ENCODE assay signal across 1 cellular context in the genomic region with DNA sequence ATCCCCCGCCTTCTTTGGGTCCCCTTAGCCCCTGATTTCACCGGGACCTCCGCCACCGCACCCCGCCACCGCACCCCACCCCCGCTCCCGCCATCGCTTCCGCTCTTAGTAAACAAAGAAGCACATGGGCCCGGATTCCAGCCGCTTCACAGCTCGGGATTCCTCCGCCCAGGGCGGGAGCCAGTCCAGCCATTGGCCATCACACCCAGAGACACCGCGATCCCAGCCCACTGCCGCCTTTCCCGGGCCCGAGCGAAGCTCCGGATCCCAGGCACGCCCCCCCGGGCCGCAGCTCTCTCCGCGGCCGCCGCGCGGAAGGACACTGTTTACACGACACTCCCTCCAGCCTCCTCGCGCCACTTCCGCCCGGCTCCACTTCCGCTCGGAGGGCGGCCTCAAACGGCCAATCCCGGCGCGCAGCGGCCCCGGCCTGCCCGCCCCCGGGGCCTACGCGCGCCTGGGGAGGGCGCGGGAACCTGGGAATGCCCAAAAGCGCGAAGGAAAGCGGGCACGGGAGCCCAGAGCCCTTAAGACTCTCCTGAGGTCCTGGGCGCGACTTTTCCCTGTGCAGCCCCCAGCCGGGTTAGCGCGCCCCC.
A peak's percentile ranks its signal among the peaks of the same experiment; 100 is the strongest.
TF ChIP-seq lines count a peak whose summit lies in the region.

No MANE protein-coding gene starts in this region.

TF ChIP-seq in GM12878, 131 proteins besides CTCF, POLR2A, EP300 and RAD21 (continued from another document):
- TF ChIP-seq RFX5 (IDR thresholded peaks at IDR 0.05; ENCODE audit: low read depth, low read length) (no peak), SIN3A (IDR thresholded peaks at IDR 0.05; ENCODE audit: low read depth, low read length) (peak; percentile 99), ZSCAN29 (IDR thresholded peaks at IDR 0.05) (no peak), RAD51 (IDR thresholded peaks at IDR 0.05) (no peak; the same call in 1 of the 2 replicates), ZBTB33 (IDR thresholded peaks at IDR 0.05) (no peak), RUNX3 (IDR thresholded peaks at IDR 0.05; ENCODE audit: low read length) (peak; percentile 80), YY1 (IDR thresholded peaks at IDR 0.05; ENCODE audit: low read depth, low read length) (peak; percentile 71; the same call in 1 of the 2 replicates), CREB1 (IDR thresholded peaks at IDR 0.05; ENCODE audit: low read depth) (peak; percentile 92), RELB (IDR thresholded peaks at IDR 0.05; ENCODE audit: low read depth) (peak; percentile 89; the same call in 1 of the 2 replicates), RCOR1 (conservative IDR thresholded peaks at IDR 0.05; ENCODE audit: low read depth, low read length) (no peak), REST (IDR thresholded peaks at IDR 0.05; ENCODE audit: low read depth, low read length) (no peak), KLF5 (IDR thresholded peaks at IDR 0.05; ENCODE audit: partially characterized antibody) (peak; percentile 92), SPI1 (IDR thresholded peaks at IDR 0.05; ENCODE audit: borderline replicate concordance, insufficient read depth, low read depth, low read length) (peak; percentile 81; the same call in 1 of the 2 replicates), JUND (IDR thresholded peaks at IDR 0.05; ENCODE audit: low read depth, low read length) (no peak), NFXL1 (IDR thresholded peaks at IDR 0.05; ENCODE audit: borderline replicate concordance) (no peak)
- TF ChIP-seq, protein P1, sequence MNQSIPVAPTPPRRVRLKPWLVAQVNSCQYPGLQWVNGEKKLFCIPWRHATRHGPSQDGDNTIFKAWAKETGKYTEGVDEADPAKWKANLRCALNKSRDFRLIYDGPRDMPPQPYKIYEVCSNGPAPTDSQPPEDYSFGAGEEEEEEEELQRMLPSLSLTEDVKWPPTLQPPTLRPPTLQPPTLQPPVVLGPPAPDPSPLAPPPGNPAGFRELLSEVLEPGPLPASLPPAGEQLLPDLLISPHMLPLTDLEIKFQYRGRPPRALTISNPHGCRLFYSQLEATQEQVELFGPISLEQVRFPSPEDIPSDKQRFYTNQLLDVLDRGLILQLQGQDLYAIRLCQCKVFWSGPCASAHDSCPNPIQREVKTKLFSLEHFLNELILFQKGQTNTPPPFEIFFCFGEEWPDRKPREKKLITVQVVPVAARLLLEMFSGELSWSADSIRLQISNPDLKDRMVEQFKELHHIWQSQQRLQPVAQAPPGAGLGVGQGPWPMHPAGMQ (IDR thresholded peaks at IDR 0.05; ENCODE audit: borderline replicate concordance) = no peak
- TF ChIP-seq, protein P2, sequence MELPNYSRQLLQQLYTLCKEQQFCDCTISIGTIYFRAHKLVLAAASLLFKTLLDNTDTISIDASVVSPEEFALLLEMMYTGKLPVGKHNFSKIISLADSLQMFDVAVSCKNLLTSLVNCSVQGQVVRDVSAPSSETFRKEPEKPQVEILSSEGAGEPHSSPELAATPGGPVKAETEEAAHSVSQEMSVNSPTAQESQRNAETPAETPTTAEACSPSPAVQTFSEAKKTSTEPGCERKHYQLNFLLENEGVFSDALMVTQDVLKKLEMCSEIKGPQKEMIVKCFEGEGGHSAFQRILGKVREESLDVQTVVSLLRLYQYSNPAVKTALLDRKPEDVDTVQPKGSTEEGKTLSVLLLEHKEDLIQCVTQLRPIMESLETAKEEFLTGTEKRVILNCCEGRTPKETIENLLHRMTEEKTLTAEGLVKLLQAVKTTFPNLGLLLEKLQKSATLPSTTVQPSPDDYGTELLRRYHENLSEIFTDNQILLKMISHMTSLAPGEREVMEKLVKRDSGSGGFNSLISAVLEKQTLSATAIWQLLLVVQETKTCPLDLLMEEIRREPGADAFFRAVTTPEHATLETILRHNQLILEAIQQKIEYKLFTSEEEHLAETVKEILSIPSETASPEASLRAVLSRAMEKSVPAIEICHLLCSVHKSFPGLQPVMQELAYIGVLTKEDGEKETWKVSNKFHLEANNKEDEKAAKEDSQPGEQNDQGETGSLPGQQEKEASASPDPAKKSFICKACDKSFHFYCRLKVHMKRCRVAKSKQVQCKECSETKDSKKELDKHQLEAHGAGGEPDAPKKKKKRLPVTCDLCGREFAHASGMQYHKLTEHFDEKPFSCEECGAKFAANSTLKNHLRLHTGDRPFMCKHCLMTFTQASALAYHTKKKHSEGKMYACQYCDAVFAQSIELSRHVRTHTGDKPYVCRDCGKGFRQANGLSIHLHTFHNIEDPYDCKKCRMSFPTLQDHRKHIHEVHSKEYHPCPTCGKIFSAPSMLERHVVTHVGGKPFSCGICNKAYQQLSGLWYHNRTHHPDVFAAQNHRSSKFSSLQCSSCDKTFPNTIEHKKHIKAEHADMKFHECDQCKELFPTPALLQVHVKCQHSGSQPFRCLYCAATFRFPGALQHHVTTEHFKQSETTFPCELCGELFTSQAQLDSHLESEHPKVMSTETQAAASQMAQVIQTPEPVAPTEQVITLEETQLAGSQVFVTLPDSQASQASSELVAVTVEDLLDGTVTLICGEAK (IDR thresholded peaks at IDR 0.05; ENCODE audit: borderline replicate concordance) = peak; percentile 96
- TF ChIP-seq, protein P3, sequence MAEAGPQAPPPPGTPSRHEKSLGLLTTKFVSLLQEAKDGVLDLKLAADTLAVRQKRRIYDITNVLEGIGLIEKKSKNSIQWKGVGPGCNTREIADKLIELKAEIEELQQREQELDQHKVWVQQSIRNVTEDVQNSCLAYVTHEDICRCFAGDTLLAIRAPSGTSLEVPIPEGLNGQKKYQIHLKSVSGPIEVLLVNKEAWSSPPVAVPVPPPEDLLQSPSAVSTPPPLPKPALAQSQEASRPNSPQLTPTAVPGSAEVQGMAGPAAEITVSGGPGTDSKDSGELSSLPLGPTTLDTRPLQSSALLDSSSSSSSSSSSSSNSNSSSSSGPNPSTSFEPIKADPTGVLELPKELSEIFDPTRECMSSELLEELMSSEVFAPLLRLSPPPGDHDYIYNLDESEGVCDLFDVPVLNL (IDR thresholded peaks at IDR 0.05; ENCODE audit: low read depth, low read length) = peak; percentile 76
- TF ChIP-seq, protein P4, sequence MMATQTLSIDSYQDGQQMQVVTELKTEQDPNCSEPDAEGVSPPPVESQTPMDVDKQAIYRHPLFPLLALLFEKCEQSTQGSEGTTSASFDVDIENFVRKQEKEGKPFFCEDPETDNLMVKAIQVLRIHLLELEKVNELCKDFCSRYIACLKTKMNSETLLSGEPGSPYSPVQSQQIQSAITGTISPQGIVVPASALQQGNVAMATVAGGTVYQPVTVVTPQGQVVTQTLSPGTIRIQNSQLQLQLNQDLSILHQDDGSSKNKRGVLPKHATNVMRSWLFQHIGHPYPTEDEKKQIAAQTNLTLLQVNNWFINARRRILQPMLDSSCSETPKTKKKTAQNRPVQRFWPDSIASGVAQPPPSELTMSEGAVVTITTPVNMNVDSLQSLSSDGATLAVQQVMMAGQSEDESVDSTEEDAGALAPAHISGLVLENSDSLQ (IDR thresholded peaks at IDR 0.05) = peak; percentile 74
- TF ChIP-seq, protein P5, sequence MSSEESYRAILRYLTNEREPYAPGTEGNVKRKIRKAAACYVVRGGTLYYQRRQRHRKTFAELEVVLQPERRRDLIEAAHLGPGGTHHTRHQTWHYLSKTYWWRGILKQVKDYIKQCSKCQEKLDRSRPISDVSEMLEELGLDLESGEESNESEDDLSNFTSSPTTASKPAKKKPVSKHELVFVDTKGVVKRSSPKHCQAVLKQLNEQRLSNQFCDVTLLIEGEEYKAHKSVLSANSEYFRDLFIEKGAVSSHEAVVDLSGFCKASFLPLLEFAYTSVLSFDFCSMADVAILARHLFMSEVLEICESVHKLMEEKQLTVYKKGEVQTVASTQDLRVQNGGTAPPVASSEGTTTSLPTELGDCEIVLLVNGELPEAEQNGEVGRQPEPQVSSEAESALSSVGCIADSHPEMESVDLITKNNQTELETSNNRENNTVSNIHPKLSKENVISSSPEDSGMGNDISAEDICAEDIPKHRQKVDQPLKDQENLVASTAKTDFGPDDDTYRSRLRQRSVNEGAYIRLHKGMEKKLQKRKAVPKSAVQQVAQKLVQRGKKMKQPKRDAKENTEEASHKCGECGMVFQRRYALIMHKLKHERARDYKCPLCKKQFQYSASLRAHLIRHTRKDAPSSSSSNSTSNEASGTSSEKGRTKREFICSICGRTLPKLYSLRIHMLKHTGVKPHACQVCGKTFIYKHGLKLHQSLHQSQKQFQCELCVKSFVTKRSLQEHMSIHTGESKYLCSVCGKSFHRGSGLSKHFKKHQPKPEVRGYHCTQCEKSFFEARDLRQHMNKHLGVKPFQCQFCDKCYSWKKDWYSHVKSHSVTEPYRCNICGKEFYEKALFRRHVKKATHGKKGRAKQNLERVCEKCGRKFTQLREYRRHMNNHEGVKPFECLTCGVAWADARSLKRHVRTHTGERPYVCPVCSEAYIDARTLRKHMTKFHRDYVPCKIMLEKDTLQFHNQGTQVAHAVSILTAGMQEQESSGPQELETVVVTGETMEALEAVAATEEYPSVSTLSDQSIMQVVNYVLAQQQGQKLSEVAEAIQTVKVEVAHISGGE (CRISPR knock-in tag; IDR thresholded peaks at IDR 0.05) = peak; percentile 45
- TF ChIP-seq, protein P6, sequence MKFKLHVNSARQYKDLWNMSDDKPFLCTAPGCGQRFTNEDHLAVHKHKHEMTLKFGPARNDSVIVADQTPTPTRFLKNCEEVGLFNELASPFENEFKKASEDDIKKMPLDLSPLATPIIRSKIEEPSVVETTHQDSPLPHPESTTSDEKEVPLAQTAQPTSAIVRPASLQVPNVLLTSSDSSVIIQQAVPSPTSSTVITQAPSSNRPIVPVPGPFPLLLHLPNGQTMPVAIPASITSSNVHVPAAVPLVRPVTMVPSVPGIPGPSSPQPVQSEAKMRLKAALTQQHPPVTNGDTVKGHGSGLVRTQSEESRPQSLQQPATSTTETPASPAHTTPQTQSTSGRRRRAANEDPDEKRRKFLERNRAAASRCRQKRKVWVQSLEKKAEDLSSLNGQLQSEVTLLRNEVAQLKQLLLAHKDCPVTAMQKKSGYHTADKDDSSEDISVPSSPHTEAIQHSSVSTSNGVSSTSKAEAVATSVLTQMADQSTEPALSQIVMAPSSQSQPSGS (IDR thresholded peaks at IDR 0.05; ENCODE audit: low read length) = no peak
